ENCODE assay signal across 1 cellular context in the genomic region with DNA sequence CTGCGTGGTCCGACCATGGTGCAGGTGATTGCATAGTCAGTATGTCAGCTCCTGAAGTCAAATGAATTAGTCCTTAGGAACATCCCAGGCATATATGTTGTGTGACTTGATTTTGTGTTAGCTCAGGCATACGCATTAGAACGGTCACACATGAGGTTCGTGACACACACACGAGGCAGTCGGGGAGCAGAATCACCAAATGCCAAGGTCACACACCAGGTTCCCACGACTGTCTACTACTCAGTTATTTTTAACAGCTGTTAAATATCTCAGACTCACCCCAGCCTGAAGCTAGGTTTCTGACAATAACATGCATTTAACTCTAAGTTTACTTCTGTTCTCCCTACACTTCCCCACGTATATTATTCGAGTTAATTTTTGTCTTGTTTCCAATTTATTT.
TF ChIP-seq lines count a peak whose summit lies in the region.

No MANE protein-coding gene starts in this region.

TF ChIP-seq in K562, 482 proteins besides CTCF, POLR2A, EP300 and RAD21 (continued from another document):
- TF ChIP-seq, protein P1, sequence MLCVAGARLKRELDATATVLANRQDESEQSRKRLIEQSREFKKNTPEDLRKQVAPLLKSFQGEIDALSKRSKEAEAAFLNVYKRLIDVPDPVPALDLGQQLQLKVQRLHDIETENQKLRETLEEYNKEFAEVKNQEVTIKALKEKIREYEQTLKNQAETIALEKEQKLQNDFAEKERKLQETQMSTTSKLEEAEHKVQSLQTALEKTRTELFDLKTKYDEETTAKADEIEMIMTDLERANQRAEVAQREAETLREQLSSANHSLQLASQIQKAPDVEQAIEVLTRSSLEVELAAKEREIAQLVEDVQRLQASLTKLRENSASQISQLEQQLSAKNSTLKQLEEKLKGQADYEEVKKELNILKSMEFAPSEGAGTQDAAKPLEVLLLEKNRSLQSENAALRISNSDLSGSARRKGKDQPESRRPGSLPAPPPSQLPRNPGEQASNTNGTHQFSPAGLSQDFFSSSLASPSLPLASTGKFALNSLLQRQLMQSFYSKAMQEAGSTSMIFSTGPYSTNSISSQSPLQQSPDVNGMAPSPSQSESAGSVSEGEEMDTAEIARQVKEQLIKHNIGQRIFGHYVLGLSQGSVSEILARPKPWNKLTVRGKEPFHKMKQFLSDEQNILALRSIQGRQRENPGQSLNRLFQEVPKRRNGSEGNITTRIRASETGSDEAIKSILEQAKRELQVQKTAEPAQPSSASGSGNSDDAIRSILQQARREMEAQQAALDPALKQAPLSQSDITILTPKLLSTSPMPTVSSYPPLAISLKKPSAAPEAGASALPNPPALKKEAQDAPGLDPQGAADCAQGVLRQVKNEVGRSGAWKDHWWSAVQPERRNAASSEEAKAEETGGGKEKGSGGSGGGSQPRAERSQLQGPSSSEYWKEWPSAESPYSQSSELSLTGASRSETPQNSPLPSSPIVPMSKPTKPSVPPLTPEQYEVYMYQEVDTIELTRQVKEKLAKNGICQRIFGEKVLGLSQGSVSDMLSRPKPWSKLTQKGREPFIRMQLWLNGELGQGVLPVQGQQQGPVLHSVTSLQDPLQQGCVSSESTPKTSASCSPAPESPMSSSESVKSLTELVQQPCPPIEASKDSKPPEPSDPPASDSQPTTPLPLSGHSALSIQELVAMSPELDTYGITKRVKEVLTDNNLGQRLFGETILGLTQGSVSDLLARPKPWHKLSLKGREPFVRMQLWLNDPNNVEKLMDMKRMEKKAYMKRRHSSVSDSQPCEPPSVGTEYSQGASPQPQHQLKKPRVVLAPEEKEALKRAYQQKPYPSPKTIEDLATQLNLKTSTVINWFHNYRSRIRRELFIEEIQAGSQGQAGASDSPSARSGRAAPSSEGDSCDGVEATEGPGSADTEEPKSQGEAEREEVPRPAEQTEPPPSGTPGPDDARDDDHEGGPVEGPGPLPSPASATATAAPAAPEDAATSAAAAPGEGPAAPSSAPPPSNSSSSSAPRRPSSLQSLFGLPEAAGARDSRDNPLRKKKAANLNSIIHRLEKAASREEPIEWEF (CRISPR knock-in tag; IDR thresholded peaks at IDR 0.05) = no peak
- TF ChIP-seq ZFP1 (CRISPR knock-in tag; IDR thresholded peaks at IDR 0.05) = no peak
- no peak for TF ChIP-seq OTX1 (CRISPR knock-in tag; IDR thresholded peaks at IDR 0.05)
TF ChIP-seq in K562: peak in this region for 0.
